27 cellular contexts compared by ENCODE assay signal in genomic region chr19:11200015-11200574, GRCh38. TPM values are rescaled to one million over a fixed set of nuclear protein-coding genes. Genes with fewer than 3 reads are reported as not detected.
DNase-seq lines count a peak whose midpoint lies in the region; TF ChIP-seq lines count a peak whose summit lies in the region.
"Had no signal": no experiment of that assay in that cellular context is flagged by ENCODE, and none has a peak within 500 bp of the region (broad histone marks: within the 10 kb centered on the region; RNA-seq: fewer than 3 reads in every experiment).

No MANE protein-coding gene starts in this region.

- no peak overlapping the region for H3K18ac ChIP-seq in neuronal stem cell (ENCODE audit: low read length)

- no peak for TF ChIP-seq POLR2A in uterus (IDR thresholded peaks at IDR 0.05)

- in situ Hi-C loops in mammary epithelial cell (cut with MboI; ENCODE audit: low sequenced_read_pairs in 2 of 2) = loop anchor here in 1 of 2 donors (5.0 kb wide), 1 partner anchor 63 kb away; no protein-coding TSS in a partner anchor

- H3K79me1 ChIP-seq in neuronal stem cell (ENCODE audit: low read depth, low read length) = no peaks in the 10 kb centered on the region

- H4K20me1 ChIP-seq in mammary epithelial cell (ENCODE audit: insufficient read depth, low read length) = no peaks in the 10 kb centered on the region

- H3K27ac ChIP-seq in mammary epithelial cell (ENCODE audit: insufficient read depth, low read depth, low read length) (no peak overlapping the region), ascending aorta (peak overlapping the region; percentile 28 to 60), neuronal stem cell (replicated peaks; ENCODE audit: low read length) (no peak overlapping the region), uterus (peak overlapping the region; percentile 98 to 99), substantia nigra (ENCODE audit: low read depth, low read length, poor library complexity, severe bottlenecking) (no peak overlapping the region)
- H3K27ac ChIP-seq: SJCRH30 had no signal

- H3K36me3 Mint-ChIP-seq in MCF 10A (ENCODE audit: insufficient read depth, unreplicated experiment) = no peaks in the 10 kb centered on the region
- H3K36me3 Mint-ChIP-seq: CD8-positive, alpha-beta T cell had no signal

- H3K4me1 Mint-ChIP-seq in MCF 10A (ENCODE audit: insufficient read depth, unreplicated experiment) = peaks cover 34% of the 10 kb centered on the region

- no peak overlapping the region for H3K4ac ChIP-seq in neuronal stem cell (ENCODE audit: low read length)

- no peak overlapping the region for H2BK12ac ChIP-seq in neuronal stem cell (ENCODE audit: low read length)

- no peak overlapping the region for H2BK5ac ChIP-seq in neuronal stem cell (ENCODE audit: low read length)

- H2BK120ac ChIP-seq in neuronal stem cell (ENCODE audit: low read depth, low read length) = peak overlapping the region; percentile 81

- no peak overlapping the region for H3K23ac ChIP-seq in neuronal stem cell (ENCODE audit: low read depth, low read length, poor library complexity)

- no peaks in the 10 kb centered on the region for H3K79me2 ChIP-seq in mammary epithelial cell (ENCODE audit: insufficient read depth, low read length)

- no peaks in the 10 kb centered on the region for H3K9me3 Mint-ChIP-seq in MCF 10A (ENCODE audit: unreplicated experiment)
- H3K9me3 Mint-ChIP-seq: CD8-positive, alpha-beta T cell; H9 had no signal

- no peak overlapping the region for H4K91ac ChIP-seq in neuronal stem cell (ENCODE audit: low read depth, low read length, poor library complexity)

- no peak for DNase-seq in MCF 10A (ENCODE audit: unreplicated experiment)
- DNase-seq in mammary epithelial cell = no peak
- no peak for DNase-seq in ascending aorta (ENCODE audit: low spot score in 2 of 2)
- no peak for DNase-seq in neuronal stem cell (ENCODE audit: low spot score)
- no peak for DNase-seq in uterus
- no peak for DNase-seq in substantia nigra (lab: John Stamatoyannopoulos, UW)
- DNase-seq in iPS-NIHi7 (ENCODE audit: extremely low spot score) = no peak
- DNase-seq in cerebellar nuclear complex (lab: John Stamatoyannopoulos, UW) = no peak
- DNase-seq: 8988T; C1 segment of cervical spinal cord; Calu3; CD8-positive, alpha-beta T cell; DMS153; H9; MM.1S; NCI-H1092; NCI-H146; NCI-H2029 treated with DMSO at 0.1 percent for 48 hours; NCI-H2171; NCI-H345; NCI-H524; NCI-H774; NK-92 treated with Interleukin-12 subunit alpha and Interleukin-12 subunit beta, amount 100 ng/mL, for 24 hours; SJCRH30 had no signal

- H2AK5ac ChIP-seq in neuronal stem cell (ENCODE audit: low read depth, low read length) = no peak overlapping the region

- dilution Hi-C loops in mammary epithelial cell (cut with HindIII; ENCODE audit: low sequenced_read_pairs) = loop anchor here (10.0 kb wide), 2 partner anchors 135 to 175 kb away; no protein-coding TSS in a partner anchor

- BruUV-seq in MCF 10A (replicated peaks; lab: Mats Ljungman, UMichigan) = no TSS peak
- no TSS peak for BruUV-seq in mammary epithelial cell (replicated peaks; lab: Mats Ljungman, UMichigan)

- POLR2A ChIA-PET in MCF 10A (lab: Yijun Ruan, JAX) = no interaction called here

- peaks cover 17% of the 10 kb centered on the region for H3K4me1 ChIP-seq in mammary epithelial cell (ENCODE audit: insufficient read depth, low read length)
- H3K4me1 ChIP-seq in ascending aorta = peaks cover 14 to 31% of the 10 kb centered on the region in 2 donors
- peaks cover 3 to 4% of the 10 kb centered on the region in 2 donors for H3K4me1 ChIP-seq in neuronal stem cell (ENCODE audit: control insufficient read depth in 2 of 2, insufficient read depth in 1 of 2, low read depth in 1 of 2, low read length in 2 of 2)
- H3K4me1 ChIP-seq in uterus = peaks cover 5 to 9% of the 10 kb centered on the region in 2 donors

- no peak overlapping the region for H3K4me2 ChIP-seq in mammary epithelial cell (ENCODE audit: insufficient read depth, low read depth, low read length)
- no peak overlapping the region for H3K4me2 ChIP-seq in neuronal stem cell (ENCODE audit: insufficient read depth, low read length, poor library complexity, severe bottlenecking)

- no peak overlapping the region for H2AFZ ChIP-seq in mammary epithelial cell (ENCODE audit: low read depth, low read length)
- H2AFZ ChIP-seq in neuronal stem cell (ENCODE audit: low read length) = no peak overlapping the region

- H3K4me3 ChIP-seq in mammary epithelial cell (replicated peaks in 1 of 3; ENCODE audit: insufficient read depth in 1 of 3, low read depth in 2 of 3, low read length in 3 of 3) (no peak overlapping the region), ascending aorta (no peak overlapping the region), neuronal stem cell (ENCODE audit: low read length in 2 of 2) (no peak overlapping the region), uterus (no peak overlapping the region)
- H3K4me3 ChIP-seq: K562, SJCRH30 had no signal

- H3K4me3 Mint-ChIP-seq in MCF 10A (ENCODE audit: unreplicated experiment) = no peak overlapping the region
- H3K4me3 Mint-ChIP-seq: CD8-positive, alpha-beta T cell; H9 had no signal

- intact Hi-C loops in MCF 10A (cut with micrococcal nuclease) = no loop called here
- intact Hi-C loops in mammary epithelial cell (cut with micrococcal nuclease) = loop anchor here (5.0 kb wide), 1 partner anchor 263 kb away; no protein-coding TSS in a partner anchor
- intact Hi-C loops in ascending aorta (cut with DNase I) = loop anchor here (10.0 kb wide), 1 partner anchor 265 kb away; no protein-coding TSS in a partner anchor
- intact Hi-C loops in uterus (cut with DNase I; ENCODE audit: low total_unique reads) = loop anchor here (5.0 to 10.0 kb wide), 2 partner anchors 63 to 165 kb away; no protein-coding TSS in a partner anchor

- peak overlapping the region; percentile 86 for H3K27ac Mint-ChIP-seq in MCF 10A (ENCODE audit: low read depth, unreplicated experiment)
- H3K27ac Mint-ChIP-seq: CD8-positive, alpha-beta T cell had no signal

- 90% methylated on average over 2 of the region's 15 CpGs for WGBS in mammary epithelial cell (ENCODE audit: low coverage, missing lambda C conversion rate)
- WGBS in neuronal stem cell (ENCODE audit: extremely low coverage in 2 of 2, insufficient read length in 2 of 2, insufficient replicate concordance in 1 of 2), 2 donors = no CpG with 5 or more reads among the region's 15 CpGs

- H3K9ac ChIP-seq in mammary epithelial cell (ENCODE audit: insufficient read depth, low read length) (no peak overlapping the region), neuronal stem cell (ENCODE audit: low read depth, low read length, poor library complexity) (no peak overlapping the region)

- no peak overlapping the region for H3K14ac ChIP-seq in neuronal stem cell (ENCODE audit: low read length)

- CTCF ChIA-PET in MCF 10A (lab: Yijun Ruan, JAX) = interaction anchor here (0.7 to 0.9 kb wide), 2 partner anchors 11 to 70 kb away, joined by 3 read pairs; no protein-coding TSS in a partner anchor
- CTCF ChIA-PET in mammary epithelial cell (lab: Charles Lee; ENCODE audit: low non-redundant PET) = no interaction called here

- H3K27me3 Mint-ChIP-seq in MCF 10A (ENCODE audit: insufficient read depth, unreplicated experiment) = no peaks in the 10 kb centered on the region

- H3K27me3 ChIP-seq in mammary epithelial cell (ENCODE audit: insufficient read depth, low read length) = no peaks in the 10 kb centered on the region
- no peaks in the 10 kb centered on the region for H3K27me3 ChIP-seq in ascending aorta
- H3K27me3 ChIP-seq in neuronal stem cell (ENCODE audit: control insufficient read depth in 3 of 3, insufficient read depth in 3 of 3, low read depth in 1 of 3, low read length in 3 of 3) = no peaks in the 10 kb centered on the region
- no peaks in the 10 kb centered on the region for H3K27me3 ChIP-seq in uterus
- H3K27me3 ChIP-seq: SJCRH30 had no signal

- H3K9me3 ChIP-seq in mammary epithelial cell (replicated peaks; ENCODE audit: insufficient read depth, low read length) = no peaks in the 10 kb centered on the region
- no peaks in the 10 kb centered on the region for H3K9me3 ChIP-seq in ascending aorta
- no peaks in the 10 kb centered on the region for H3K9me3 ChIP-seq in neuronal stem cell (replicated peaks in 1 of 2; ENCODE audit: control insufficient read depth in 2 of 2, insufficient read depth in 1 of 2, low read depth in 1 of 2, low read length in 2 of 2)
- H3K9me3 ChIP-seq in uterus = no peaks in the 10 kb centered on the region
- H3K9me3 ChIP-seq: SJCRH30 had no signal

- peak overlapping the region; percentile 81 for H2BK15ac ChIP-seq in neuronal stem cell (ENCODE audit: low read length)

- no peaks in the 10 kb centered on the region for H3K36me3 ChIP-seq in mammary epithelial cell (ENCODE audit: insufficient read depth, low read length)
- peaks cover 0 to 6% of the 10 kb centered on the region in 2 donors for H3K36me3 ChIP-seq in ascending aorta
- H3K36me3 ChIP-seq in neuronal stem cell (replicated peaks in 1 of 2; ENCODE audit: control insufficient read depth in 2 of 2, insufficient read depth in 2 of 2, low read length in 2 of 2) = peaks cover 0 to 56% of the 10 kb centered on the region in 2 donors
- H3K36me3 ChIP-seq in uterus = no peaks in the 10 kb centered on the region
- H3K36me3 ChIP-seq: SJCRH30 had no signal

- TF ChIP-seq CTCF in MCF 10A (IDR thresholded peaks at IDR 0.05; ENCODE audit: unreplicated experiment) (no peak), mammary epithelial cell (conservative IDR thresholded peaks at IDR 0.05 in 1 of 2, IDR thresholded peaks at IDR 0.05 in 1 of 2; ENCODE audit: extremely low read depth in 1 of 2, insufficient read depth in 1 of 2, low read depth in 1 of 2, low read length in 2 of 2) (no peak), ascending aorta (IDR thresholded peaks at IDR 0.05) (no peak), uterus (IDR thresholded peaks at IDR 0.05) (no peak)

- H4K8ac ChIP-seq in neuronal stem cell (ENCODE audit: low read depth, low read length) = no peak overlapping the region

RNA-seq across cellular contexts. Expression of gene KANK2, which starts 2.8 kb away (rescaled TPM):
- total RNA-seq in MCF 10A (2022) = 25.0 and 29.2 TPM in 2 replicates
- total RNA-seq in mammary epithelial cell = 10 to 100 TPM; 18.2 to 19.4 TPM
- 14.7 TPM for polyA plus RNA-seq in mammary epithelial cell
- polyA minus RNA-seq in mammary epithelial cell = 34.0 TPM
- total RNA-seq in ascending aorta = 572 TPM
- polyA plus RNA-seq in neuronal stem cell (2013, experiment 1 of 2) = 19.8 TPM
- 19.2 TPM for polyA plus RNA-seq in neuronal stem cell (2013, experiment 2 of 2)
- 100 to 1,000 TPM; 326 to 762 (median 535) TPM for total RNA-seq in uterus

RNA-seq across cellular contexts. Expression of gene ANGPTL8, which starts 39.3 kb away (rescaled TPM):
- total RNA-seq in MCF 10A (2022) (not detected in 2 replicates), mammary epithelial cell (not detected), ascending aorta (not detected), uterus (1 to 10 TPM in 1 of 4 donors, not detected in 3; 3.0 TPM)
- not detected for polyA plus RNA-seq in mammary epithelial cell
- polyA minus RNA-seq in mammary epithelial cell = not detected
- polyA plus RNA-seq in neuronal stem cell (2013, experiment 1 of 2) = 0.43 TPM
- polyA plus RNA-seq in neuronal stem cell (2013, experiment 2 of 2) = not detected
- total RNA-seq: Calu3; CD8-positive, alpha-beta T cell; Daoy; H9; K562; LHCN-M2; SJCRH30 had no signal
- polyA plus RNA-seq: K562 had no signal

RNA-seq across cellular contexts. Expression of gene SPC24, which starts 44.5 kb away (rescaled TPM):
- total RNA-seq in MCF 10A (2022) (8.6 and 16.4 TPM in 2 replicates), mammary epithelial cell (10 to 100 TPM in 1 of 2 donors, 1 to 10 TPM in 1; 2.2 to 35.4 TPM), ascending aorta (1.1 TPM), uterus (10 to 100 TPM in 1 of 4 donors, 1 to 10 TPM in 3; 1.8 to 21.8 (median 2.6) TPM)
- polyA plus RNA-seq in mammary epithelial cell = 24.8 TPM
- 23.2 TPM for polyA minus RNA-seq in mammary epithelial cell
- 21.3 TPM for polyA plus RNA-seq in neuronal stem cell (2013, experiment 1 of 2)
- 22.7 TPM for polyA plus RNA-seq in neuronal stem cell (2013, experiment 2 of 2)

Comparison
In these comparisons a context has a peak if more than half of its experiments do, and no peak if none do; other contexts are left out.
1. H3K27ac ChIP-seq: peak in ascending aorta (2 of 2) and uterus (2 of 2); none in mammary epithelial cell (single experiment), neuronal stem cell (single experiment) and substantia nigra (single experiment).
2. RNA of gene KANK2, which starts 2.8 kb away (total RNA-seq): 326 to 762 TPM in uterus and 572 TPM in ascending aorta (single experiment); 25.0 to 29.2 TPM in MCF 10A and 18.2 to 19.4 TPM in mammary epithelial cell; every median in the first group is over 10 times any median in the second.